19 cellular contexts compared by ENCODE assay signal in genomic region chr15:33149919-33150318, GRCh38. TPM values are rescaled to one million over a fixed set of nuclear protein-coding genes. Genes with fewer than 3 reads are reported as not detected.
A peak's percentile ranks its signal among the peaks of the same experiment; 100 is the strongest.
DNase-seq lines count a peak whose midpoint lies in the region; ATAC-seq and TF ChIP-seq lines count a peak whose summit lies in the region.
"Had no signal": no experiment of that assay in that cellular context is flagged by ENCODE, and none has a peak within 500 bp of the region (broad histone marks: within the 10 kb centered on the region; RNA-seq: fewer than 3 reads in every experiment).

No MANE protein-coding gene starts in this region.

- no peak overlapping the region for H3K27ac Mint-ChIP-seq in activated naive CD4-positive, alpha-beta T cell treated with anti-CD3 and anti-CD28 coated beads, Interleukin-2, amount 50 U/mL, for 72 hours
- H3K27ac Mint-ChIP-seq: activated T-helper 2 cell treated with anti-CD3 and anti-CD28 coated beads, Interferon-gamma antibody, Interleukin-2, Interleukin-4, amounts not matched to agents 10 μg/mL and 5 μg/mL and 100 μg/mL, durations not matched to agents 14 hours and 24 hours and 36 hours; CD8-positive, alpha-beta T cell; stimulated activated naive CD8-positive, alpha-beta T cell treated with anti-CD3 and anti-CD28 coated beads, Interleukin-15, Interleukin-2, amounts not matched to agents 100 ng/mL and 50 ng/mL, for 24 hours had no signal

- no peak overlapping the region for H3K4me3 ChIP-seq in AG10803 (ENCODE audit: low read length)
- H3K4me3 ChIP-seq in cardiac fibroblast (replicated peaks in 1 of 2; ENCODE audit: low read depth in 2 of 2, low read length in 2 of 2): no peak overlapping the region
- no peak overlapping the region for H3K4me3 ChIP-seq in kidney epithelial cell (ENCODE audit: low read depth, low read length)
- H3K4me3 ChIP-seq: HAP-1 had no signal

- no peak for ATAC-seq in activated naive CD4-positive, alpha-beta T cell treated with anti-CD3 and anti-CD28 coated beads, Interleukin-2, amount 50 U/mL, for 72 hours
- ATAC-seq in GM19351 (IDR thresholded peaks at IDR 0.05; ENCODE audit: unreplicated experiment): no peak
- ATAC-seq: CD8-positive, alpha-beta T cell; Right ventricle myocardium inferior had no signal

- H3K27me3 ChIP-seq in kidney epithelial cell (ENCODE audit: control insufficient read depth, insufficient read depth, low read length): no peaks in the 10 kb centered on the region

- DNase-seq in AG10803 (ENCODE audit: low read depth): peak; percentile 53
- peak; percentile 65 for DNase-seq in M059J (ENCODE audit: low read depth)
- DNase-seq in cardiac fibroblast (ENCODE audit: low read depth in 2 of 2): peak; percentile 11 to 45
- peak; percentile 72 for DNase-seq in kidney epithelial cell (ENCODE audit: low read depth)
- no peak for DNase-seq in NCI-H1417 treated with DMSO at 0.1 percent for 48 hours (lab: John Stamatoyannopoulos, UW)
- no peak for DNase-seq in activated naive CD4-positive, alpha-beta T cell treated with anti-CD3 and anti-CD28 coated beads, Interleukin-2, amount 50 U/mL, for 72 hours (ENCODE audit: low spot score in 2 of 2)
- DNase-seq in NCI-H2171 (lab: John Stamatoyannopoulos, UW): no peak
- DNase-seq: activated CD8-positive, alpha-beta memory T cell treated with anti-CD3 and anti-CD28 coated beads for 24 hours; CD8-positive, alpha-beta T cell; DMS79; NCI-H187; nephron progenitor cell; T-helper 2 cell; trophoblast cell had no signal

- H3K9me3 Mint-ChIP-seq in activated naive CD4-positive, alpha-beta T cell treated with anti-CD3 and anti-CD28 coated beads, Interleukin-2, amount 50 U/mL, for 72 hours: no peaks in the 10 kb centered on the region
- H3K9me3 Mint-ChIP-seq: activated T-helper 2 cell treated with anti-CD3 and anti-CD28 coated beads, Interferon-gamma antibody, Interleukin-2, Interleukin-4, amounts not matched to agents 10 μg/mL and 5 μg/mL and 100 μg/mL, durations not matched to agents 14 hours and 24 hours and 36 hours; CD8-positive, alpha-beta T cell; stimulated activated naive CD8-positive, alpha-beta T cell treated with anti-CD3 and anti-CD28 coated beads, Interleukin-15, Interleukin-2, amounts not matched to agents 100 ng/mL and 50 ng/mL, for 24 hours had no signal

- no peaks in the 10 kb centered on the region for H3K36me3 ChIP-seq in kidney epithelial cell (ENCODE audit: control insufficient read depth, insufficient read depth, low read length)
- H3K36me3 ChIP-seq: HAP-1 had no signal

- TF ChIP-seq CTCF in AG10803 (conservative IDR thresholded peaks at IDR 0.05; ENCODE audit: low read length): no peak
- TF ChIP-seq CTCF in cardiac fibroblast (IDR thresholded peaks at IDR 0.05; ENCODE audit: low read depth, low read length): no peak
- no peak for TF ChIP-seq CTCF in kidney epithelial cell (IDR thresholded peaks at IDR 0.05; ENCODE audit: insufficient read depth, low read length, poor library complexity, severe bottlenecking)

- peaks cover 0 to 8% of the 10 kb centered on the region in 2 donors for H3K36me3 Mint-ChIP-seq in activated naive CD4-positive, alpha-beta T cell treated with anti-CD3 and anti-CD28 coated beads, Interleukin-2, amount 50 U/mL, for 72 hours
- H3K36me3 Mint-ChIP-seq: CD8-positive, alpha-beta T cell had no signal

RNA-seq across cellular contexts. Expression of gene FMN1, which starts 44.6 kb away (rescaled TPM):
- total RNA-seq in M059J (2014; rRNA removed; shearing (Covaris generic)): 5.3 and 7.7 TPM in 2 replicates
- total RNA-seq in kidney epithelial cell: 3.9 and 4.5 TPM in 2 replicates
- 1 to 10 TPM; 1.1 to 4.5 TPM for total RNA-seq in activated naive CD4-positive, alpha-beta T cell treated with anti-CD3 and anti-CD28 coated beads, Interleukin-2, amount 50 U/mL, for 72 hours

Comparison
In these comparisons a context has a peak if more than half of its experiments do, and no peak if none do; other contexts are left out.
1. DNase-seq: peak in AG10803 (single experiment), M059J (single experiment), cardiac fibroblast (2 of 2) and kidney epithelial cell (single experiment); none in NCI-H1417 treated with DMSO at 0.1 percent for 48 hours (single experiment), activated naive CD4-positive, alpha-beta T cell treated with anti-CD3 and anti-CD28 coated beads, Interleukin-2, amount 50 U/mL, for 72 hours (0 of 2) and NCI-H2171 (single experiment).